In the genomic region with DNA sequence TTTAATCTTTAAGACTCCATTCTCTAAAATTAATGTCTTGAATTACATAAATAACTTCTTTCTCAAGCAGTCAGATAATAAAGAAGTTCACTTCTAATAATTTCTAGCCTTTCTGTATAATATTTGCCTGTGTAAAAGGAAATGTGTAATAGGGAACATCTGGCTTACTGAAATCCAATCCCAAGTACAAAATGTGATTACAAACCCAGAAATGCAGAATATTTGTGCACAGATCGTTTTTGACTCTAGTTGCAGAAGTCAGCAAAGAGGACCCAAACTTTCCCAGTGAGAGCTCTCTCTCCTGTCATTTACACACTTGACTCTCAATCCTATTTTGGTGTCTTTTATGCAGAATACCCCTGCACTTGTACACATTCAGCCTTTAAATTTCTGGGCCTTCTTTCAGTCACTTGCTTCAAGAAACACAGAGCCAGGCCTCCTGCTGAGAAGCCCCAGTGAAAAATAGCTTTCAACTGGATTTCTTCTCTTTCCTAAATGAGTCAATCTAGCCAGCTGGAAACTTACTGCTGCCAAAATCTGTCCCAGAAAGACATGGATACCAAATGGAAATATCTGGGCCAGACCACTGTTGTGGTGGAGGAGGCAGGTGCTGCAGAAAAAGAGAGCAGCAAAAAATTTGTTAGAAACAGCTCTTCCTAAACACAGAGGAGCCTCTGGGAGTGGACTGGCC, we compare ENCODE assay signal across 12 cellular contexts.
DNase-seq lines count a peak whose midpoint lies in the region; ATAC-seq and TF ChIP-seq lines count a peak whose summit lies in the region.
"Had no signal": no experiment of that assay in that cellular context is flagged by ENCODE, and none has a peak within 500 bp of the region (broad histone marks: within the 10 kb centered on the region; RNA-seq: fewer than 3 reads in every experiment).

No MANE protein-coding gene starts in this region.

- WGBS in endodermal cell (ENCODE audit: insufficient coverage in 1 of 2, insufficient read length in 1 of 2), 2 experiments: 93 to 100% methylated on average over 1 of the region's 1 CpG

- H3K27me3 ChIP-seq in BJ (ENCODE audit: control insufficient read depth, insufficient read depth, low read length) (no peaks in the 10 kb centered on the region), endodermal cell (ENCODE audit: control insufficient read depth, insufficient read depth, low read length, poor library complexity, severe bottlenecking) (no peaks in the 10 kb centered on the region)

- CTCF ChIA-PET in BJ (lab: Yijun Ruan, JAX): interaction anchor here (1.1 to 3.3 kb wide), 2 partner anchors 16 to 95 kb away, joined by 3 to 27 read pairs; no protein-coding TSS in a partner anchor

- no peaks in the 10 kb centered on the region for H3K9me3 ChIP-seq in endodermal cell (ENCODE audit: control insufficient read depth, low read length)

- TF ChIP-seq CTCF in BJ (IDR thresholded peaks at IDR 0.05; ENCODE audit: insufficient read depth, low read depth, low read length) (no peak), foreskin fibroblast (IDR thresholded peaks at IDR 0.05; ENCODE audit: low read depth, low read length) (no peak), endodermal cell (conservative IDR thresholded peaks at IDR 0.05) (no peak)

- no peak overlapping the region for H3K4me3 ChIP-seq in BJ (ENCODE audit: low read depth, low read length)
- H3K4me3 ChIP-seq in foreskin fibroblast (ENCODE audit: low read depth in 1 of 2, low read length in 2 of 2): no peak overlapping the region
- H3K4me3 ChIP-seq in endodermal cell (ENCODE audit: low read length): no peak overlapping the region

- H3K36me3 ChIP-seq in BJ (ENCODE audit: control insufficient read depth, insufficient read depth, low read length): peaks cover 16% of the 10 kb centered on the region
- peaks cover 57% of the 10 kb centered on the region for H3K36me3 ChIP-seq in endodermal cell (ENCODE audit: control insufficient read depth, insufficient read depth, low read length)

- H3K9ac ChIP-seq in endodermal cell (ENCODE audit: extremely low read depth, low read length, poor library complexity, severe bottlenecking): no peak overlapping the region

- ATAC-seq in HG03432 (IDR thresholded peaks at IDR 0.05; ENCODE audit: unreplicated experiment) (no peak), HG03045 (IDR thresholded peaks at IDR 0.05; ENCODE audit: unreplicated experiment) (no peak)
- ATAC-seq: activated T-cell treated with anti-CD3 and anti-CD28 coated beads, Interleukin-2, amount 50 U/mL, for 4 hours; WTC11 had no signal

- no peaks in the 10 kb centered on the region for H3K4me1 ChIP-seq in endodermal cell (ENCODE audit: control insufficient read depth, insufficient read depth, low read length)

- H3K9me3 Mint-ChIP-seq in endodermal cell: no peaks in the 10 kb centered on the region
- H3K9me3 Mint-ChIP-seq: activated T-cell treated with anti-CD3 and anti-CD28 coated beads, Interleukin-2, amount 50 U/mL, for 4 hours; IgD-negative memory B cell; WTC11 had no signal

- peaks cover 40% of the 10 kb centered on the region for H3K36me3 Mint-ChIP-seq in endodermal cell (ENCODE audit: low read depth)

- DNase-seq in BJ (ENCODE audit: low read depth): peak; percentile 31
- peak in 35 of 58 donors; percentile 7 to 85 (median 35) for DNase-seq in anterior cingulate cortex (lab: John Stamatoyannopoulos, UW)
- peak; percentile 32 to 71 for DNase-seq in foreskin fibroblast
- DNase-seq in putamen (ENCODE audit: low spot score): peak; percentile 66
- DNase-seq in NOMO-1 treated with dmso at 0.1 percent for 144 hours (lab: John Stamatoyannopoulos, UW; ENCODE audit: unreplicated experiment): no peak
- DNase-seq in endodermal cell: no peak
- DNase-seq: activated T-cell treated with anti-CD3 and anti-CD28 coated beads, Interleukin-2, amount 50 U/mL, for 4 hours; cortex of kidney had no signal

- H3K4me1 Mint-ChIP-seq in endodermal cell: no peaks in the 10 kb centered on the region
- H3K4me1 Mint-ChIP-seq: WTC11 had no signal

- no peak overlapping the region for H3K4me3 Mint-ChIP-seq in endodermal cell
- H3K4me3 Mint-ChIP-seq: activated T-cell treated with anti-CD3 and anti-CD28 coated beads, Interleukin-2, amount 50 U/mL, for 4 hours; IgD-negative memory B cell; WTC11 had no signal

- no peak overlapping the region for H3K27ac Mint-ChIP-seq in endodermal cell
- H3K27ac Mint-ChIP-seq: IgD-negative memory B cell, WTC11 had no signal

- H3K27me3 Mint-ChIP-seq in endodermal cell (ENCODE audit: insufficient read depth): no peaks in the 10 kb centered on the region
- H3K27me3 Mint-ChIP-seq: IgD-negative memory B cell had no signal

- no peak overlapping the region for H3K27ac ChIP-seq in endodermal cell (ENCODE audit: low read depth, low read length)

- POLR2A ChIA-PET in BJ (lab: Charles Lee): no interaction called here

Comparison
In these comparisons a context has a peak if more than half of its experiments do, and no peak if none do; other contexts are left out.
1. DNase-seq: peak in BJ (single experiment), anterior cingulate cortex (35 of 58), foreskin fibroblast (2 of 2) and putamen (single experiment); none in NOMO-1 treated with dmso at 0.1 percent for 144 hours (single experiment) and endodermal cell (single experiment).